ENCODE assay signal across 19 cellular contexts in the genomic region with DNA sequence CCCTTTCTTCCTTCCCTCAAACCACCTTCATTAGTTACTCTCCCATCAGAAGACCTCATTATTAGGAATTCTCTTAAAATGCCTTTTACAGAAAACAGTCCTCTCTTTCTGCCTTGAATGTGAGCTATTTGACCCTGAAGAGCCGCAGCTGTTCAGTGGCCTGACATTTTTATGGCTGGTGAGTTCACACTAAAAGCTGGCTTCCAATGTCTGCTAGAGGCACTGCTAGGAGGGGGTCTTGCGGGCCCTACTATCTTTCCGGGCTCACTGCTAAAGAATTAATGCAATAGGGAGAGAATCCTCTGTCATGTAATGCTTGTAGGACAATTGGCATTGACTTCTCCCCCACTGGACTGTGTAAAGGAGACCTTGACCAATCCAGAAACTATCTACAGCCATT.
A peak's percentile ranks its signal among the peaks of the same experiment; 100 is the strongest.
DNase-seq lines count a peak whose midpoint lies in the region; ATAC-seq and TF ChIP-seq lines count a peak whose summit lies in the region.
"Had no signal": no experiment of that assay in that cellular context is flagged by ENCODE, and none has a peak within 500 bp of the region (broad histone marks: within the 10 kb centered on the region; RNA-seq: fewer than 3 reads in every experiment).

No MANE protein-coding gene starts in this region.

- no peak for TF ChIP-seq EP300 in sigmoid colon (IDR thresholded peaks at IDR 0.05)

- H3K36me3 ChIP-seq in esophagus (ENCODE audit: control insufficient read depth in 2 of 2, insufficient read depth in 2 of 2, low read length in 1 of 2) (no peaks in the 10 kb centered on the region), lower lobe of right lung (no peaks in the 10 kb centered on the region), sigmoid colon (no peaks in the 10 kb centered on the region), BE2C (no peaks in the 10 kb centered on the region)
- H3K36me3 ChIP-seq: MG63, thoracic aorta had no signal

- peak; percentile 41 to 61 for ATAC-seq in lower lobe of right lung
- ATAC-seq: activated CD4-positive, CD25-positive, alpha-beta regulatory T cell treated with anti-CD3 and anti-CD28 coated beads, Interleukin-2, amount 50 U/mL, for 24 hours; natural killer cell had no signal

- TF ChIP-seq CTCF in lower lobe of right lung (IDR thresholded peaks at IDR 0.05) (no peak), sigmoid colon (IDR thresholded peaks at IDR 0.05) (no peak), BE2C (IDR thresholded peaks at IDR 0.05; ENCODE audit: low read depth, low read length) (no peak)

- TF ChIP-seq POLR2A in sigmoid colon (IDR thresholded peaks at IDR 0.05), result no peak

- no peaks in the 10 kb centered on the region for H3K27me3 ChIP-seq in esophagus (ENCODE audit: control insufficient read depth in 1 of 2, insufficient read depth in 2 of 2, low read length in 2 of 2)
- H3K27me3 ChIP-seq in lower lobe of right lung (ENCODE audit: low read depth), result no peaks in the 10 kb centered on the region
- H3K27me3 ChIP-seq in sigmoid colon, result no peaks in the 10 kb centered on the region
- peaks cover 6% of the 10 kb centered on the region; the same call in 1 of the 2 replicates for H3K27me3 ChIP-seq in BE2C
- H3K27me3 ChIP-seq: MG63 had no signal

- WGBS in esophagus, 2 donors, result 71 to 74% methylated on average over 3 of the region's 3 CpGs
- WGBS in sigmoid colon, 2 donors, result 79 to 80% methylated on average over 3 of the region's 3 CpGs

- H3K9me3 ChIP-seq in esophagus (ENCODE audit: control insufficient read depth in 2 of 2, insufficient read depth in 1 of 2, low read depth in 1 of 2, low read length in 1 of 2), result no peaks in the 10 kb centered on the region
- no peaks in the 10 kb centered on the region for H3K9me3 ChIP-seq in lower lobe of right lung
- no peaks in the 10 kb centered on the region for H3K9me3 ChIP-seq in sigmoid colon
- H3K9me3 ChIP-seq in BE2C, result no peaks in the 10 kb centered on the region
- H3K9me3 ChIP-seq: MG63, thoracic aorta had no signal

- H3K27ac ChIP-seq in esophagus (ENCODE audit: low read depth in 2 of 2, low read length in 1 of 2), result peak overlapping the region; percentile 35 to 37
- peak overlapping the region; percentile 43 for H3K27ac ChIP-seq in lower lobe of right lung
- peak overlapping the region; percentile 64 to 82 (median 73) for H3K27ac ChIP-seq in sigmoid colon
- H3K27ac ChIP-seq: epithelial cell of prostate, thoracic aorta had no signal

- no peaks in the 10 kb centered on the region for H3K4me1 ChIP-seq in esophagus (ENCODE audit: control insufficient read depth in 2 of 2, insufficient read depth in 2 of 2, low read length in 1 of 2)
- peaks cover 9% of the 10 kb centered on the region for H3K4me1 ChIP-seq in lower lobe of right lung
- peaks cover 0 to 41% (median 18%) of the 10 kb centered on the region in 4 donors for H3K4me1 ChIP-seq in sigmoid colon
- H3K4me1 ChIP-seq in BE2C, result no peaks in the 10 kb centered on the region

- peak; percentile 69 for DNase-seq in EH (ENCODE audit: low read depth)
- no peak for DNase-seq in lower lobe of right lung
- DNase-seq in sigmoid colon, result no peak
- DNase-seq in BE2C, result no peak
- no peak for DNase-seq in NK-92 (lab: John Stamatoyannopoulos, UW; ENCODE audit: unreplicated experiment)
- no peak for DNase-seq in stimulated activated CD4-positive, alpha-beta T cell treated with anti-CD3 and anti-CD28 coated beads, Interleukin-2, amount 100 ng/mL, for 24 hours
- DNase-seq in mesenteric fat pad (ENCODE audit: low spot score), result no peak
- DNase-seq: activated CD8-positive, alpha-beta memory T cell treated with anti-CD3 and anti-CD28 coated beads, Interleukin-2, amount 50 U/mL, for 4 hours; activated gamma-delta T cell treated with Interleukin-2 at 50 U/mL for 16 hours; H9; MG63; natural killer cell; NCI-H1694; NCI-H226; stimulated activated CD4-positive, alpha-beta T cell treated with anti-CD3 and anti-CD28 coated beads, Interleukin-4, amount 100 ng/mL, for 1 hour had no signal

- intact Hi-C loops in lower lobe of right lung (cut with DNase I) (no loop called here), sigmoid colon (cut with DNase I) (loop anchor here (5.0 kb wide), 1 partner anchor 50 kb away; no protein-coding TSS in a partner anchor)

- H3K4me3 ChIP-seq in esophagus (ENCODE audit: low read depth in 1 of 2, low read length in 2 of 2), result no peak overlapping the region
- H3K4me3 ChIP-seq in lower lobe of right lung, result no peak overlapping the region
- H3K4me3 ChIP-seq in sigmoid colon, result no peak overlapping the region
- H3K4me3 ChIP-seq in BE2C (ENCODE audit: low read depth, low read length), result no peak overlapping the region
- H3K4me3 ChIP-seq: MG63, thoracic aorta had no signal
